16 cellular contexts compared by ENCODE assay signal in the genomic region with DNA sequence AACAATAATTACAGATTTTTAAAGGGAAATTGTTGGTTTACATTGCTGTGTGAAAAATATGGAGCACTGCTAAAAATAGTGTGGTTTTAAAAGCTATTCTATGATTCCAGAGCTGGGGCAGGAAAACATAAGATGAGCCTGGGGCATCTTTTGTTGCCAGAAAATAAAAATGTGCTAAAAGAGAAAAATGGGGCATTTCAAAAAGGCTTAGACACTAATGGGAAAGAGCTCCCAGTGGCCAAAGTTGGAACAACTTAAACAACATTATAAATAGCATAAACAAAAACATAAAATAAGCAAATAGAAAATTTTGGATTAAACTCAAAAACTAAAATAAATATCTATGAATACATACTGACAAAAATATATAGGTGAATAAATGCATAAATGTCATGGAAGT.
DNase-seq lines count a peak whose midpoint lies in the region; ATAC-seq, FAIRE-seq and TF ChIP-seq lines count a peak whose summit lies in the region.
"Had no signal": no experiment of that assay in that cellular context is flagged by ENCODE, and none has a peak within 500 bp of the region (broad histone marks: within the 10 kb centered on the region; RNA-seq: fewer than 3 reads in every experiment).

No MANE protein-coding gene starts in this region.

- no TSS peak for BruUV-seq in IMR-90 (replicated peaks; lab: Mats Ljungman, UMichigan)

- H3K9me3 ChIP-seq in IMR-90 (ENCODE audit: control insufficient read depth, insufficient read depth, low read length) (peaks cover under 1% of the 10 kb centered on the region; the same call in 1 of the 2 replicates), keratinocyte (ENCODE audit: control insufficient read depth, low read depth, low read length) (no peaks in the 10 kb centered on the region)
- H3K9me3 ChIP-seq: transverse colon had no signal

- H3K4me2 ChIP-seq in IMR-90 (ENCODE audit: low read depth, low read length) = no peak overlapping the region
- no peak overlapping the region for H3K4me2 ChIP-seq in keratinocyte (ENCODE audit: control insufficient read depth, extremely low read depth, insufficient read depth, low read depth, low read length)
- H3K4me2 ChIP-seq: BLaER1 treated with 17β-estradiol and CSF1 and Interleukin-3, amounts not matched to agents 10 nM and 100 nM had no signal

- no peak overlapping the region for H3K23ac ChIP-seq in IMR-90 (ENCODE audit: low read depth, low read length)

- H2BK15ac ChIP-seq in IMR-90 (ENCODE audit: low read depth, low read length) = no peak overlapping the region

- no peak overlapping the region for H3K27ac ChIP-seq in IMR-90 (ENCODE audit: insufficient read depth, low read length)
- no peak overlapping the region for H3K27ac ChIP-seq in keratinocyte (ENCODE audit: control insufficient read depth, insufficient read depth, low read length)
- H3K27ac ChIP-seq: BLaER1 treated with 17β-estradiol and CSF1 and Interleukin-3, amounts not matched to agents 10 nM and 100 nM; transverse colon had no signal

- H3K4me1 ChIP-seq in IMR-90 (ENCODE audit: control insufficient read depth, insufficient read depth, low read length) = no peaks in the 10 kb centered on the region
- no peaks in the 10 kb centered on the region for H3K4me1 ChIP-seq in keratinocyte (ENCODE audit: control insufficient read depth, extremely low read depth, insufficient read depth, low read length)
- H3K4me1 ChIP-seq: BLaER1 treated with 17β-estradiol and CSF1 and Interleukin-3, amounts not matched to agents 10 nM and 100 nM; transverse colon had no signal

- no peak for ATAC-seq in IMR-90 (ENCODE audit: low read depth)
- ATAC-seq in GM18858 (IDR thresholded peaks at IDR 0.05; ENCODE audit: unreplicated experiment) = no peak
- ATAC-seq in HG02759 (IDR thresholded peaks at IDR 0.05; ENCODE audit: unreplicated experiment) = no peak
- ATAC-seq: right cardiac atrium had no signal

- no peak overlapping the region for H2BK5ac ChIP-seq in IMR-90 (ENCODE audit: low read depth, low read length, poor library complexity, severe bottlenecking)

- no peak overlapping the region for H2AFZ ChIP-seq in IMR-90 (replicated peaks; ENCODE audit: low read length, poor library complexity)
- H2AFZ ChIP-seq in keratinocyte (ENCODE audit: control insufficient read depth, low read length) = no peak overlapping the region

- no peak overlapping the region for H2BK20ac ChIP-seq in IMR-90 (ENCODE audit: low read depth, low read length)

- H3K9ac ChIP-seq in IMR-90 (ENCODE audit: low read depth, low read length) (no peak overlapping the region), keratinocyte (ENCODE audit: control insufficient read depth, extremely low read depth, insufficient read depth, low read length) (no peak overlapping the region)
- H3K9ac ChIP-seq: BLaER1 treated with 17β-estradiol and CSF1 and Interleukin-3, amounts not matched to agents 10 nM and 100 nM had no signal

- H3K79me1 ChIP-seq in IMR-90 (ENCODE audit: low read depth in 1 of 2, low read length in 2 of 2) = no peaks in the 10 kb centered on the region

- H3K27me3 ChIP-seq in IMR-90 (ENCODE audit: control insufficient read depth, insufficient read depth, low read length) = no peaks in the 10 kb centered on the region
- H3K27me3 ChIP-seq in keratinocyte (ENCODE audit: control insufficient read depth, extremely low read depth, insufficient read depth, low read length) = no peaks in the 10 kb centered on the region
- H3K27me3 ChIP-seq: BLaER1 treated with 17β-estradiol and CSF1 and Interleukin-3, amounts not matched to agents 10 nM and 100 nM; transverse colon had no signal

- no peak overlapping the region for H3K4ac ChIP-seq in IMR-90 (ENCODE audit: low read depth, low read length)

- H3K36me3 ChIP-seq in IMR-90 (ENCODE audit: control insufficient read depth, insufficient read depth, low read length) = no peaks in the 10 kb centered on the region
- no peaks in the 10 kb centered on the region for H3K36me3 ChIP-seq in keratinocyte (ENCODE audit: control insufficient read depth in 2 of 2, extremely low read depth in 1 of 2, insufficient read depth in 2 of 2, low read length in 2 of 2)
- H3K36me3 ChIP-seq: BLaER1 treated with 17β-estradiol and CSF1 and Interleukin-3, amounts not matched to agents 10 nM and 100 nM; transverse colon had no signal

- H3K56ac ChIP-seq in IMR-90 (ENCODE audit: extremely low read depth, insufficient read depth, low read length) = no peak overlapping the region

- POLR2A ChIA-PET in IMR-90 (lab: Charles Lee; ENCODE audit: unreplicated experiment) = interaction anchor here (0.6 kb wide), 1 partner anchor 229 kb away, joined by 3 read pairs; no protein-coding TSS in a partner anchor

- H2BK120ac ChIP-seq in IMR-90 (ENCODE audit: low read depth, low read length) = no peak overlapping the region

- intact Hi-C loops in IMR-90 (cut with micrococcal nuclease) = no loop called here

- H3K14ac ChIP-seq in IMR-90 (replicated peaks; ENCODE audit: low read depth, low read length) = no peak overlapping the region

- H4K20me1 ChIP-seq in IMR-90 (ENCODE audit: insufficient read depth, low read length) = no peaks in the 10 kb centered on the region
- no peaks in the 10 kb centered on the region for H4K20me1 ChIP-seq in keratinocyte (ENCODE audit: control insufficient read depth, extremely low read depth, insufficient read depth, low read length)
- H4K20me1 ChIP-seq: BLaER1 treated with 17β-estradiol and CSF1 and Interleukin-3, amounts not matched to agents 10 nM and 100 nM had no signal

- no peak overlapping the region for H2AK5ac ChIP-seq in IMR-90 (ENCODE audit: low read depth, low read length)

- DNase-seq in AG09319 (ENCODE audit: extremely low read depth, low read depth) = no peak
- DNase-seq in IMR-90 = no peak
- DNase-seq in astrocyte of the spinal cord (ENCODE audit: low read depth, low spot score) = no peak
- DNase-seq in keratinocyte (ENCODE audit: low read depth, low spot score) = no peak
- DNase-seq in NOMO-1 treated with DMSO at 0.1 percent for 48 hours (lab: John Stamatoyannopoulos, UW; ENCODE audit: unreplicated experiment) = no peak
- no peak for DNase-seq in HK-2 (ENCODE audit: unreplicated experiment)
- DNase-seq: activated CD4-positive, alpha-beta memory T cell treated with anti-CD3 and anti-CD28 coated beads, Interleukin-2, amount 10 ng/mL, durations not matched to agents 7 days and 5 days; naive B cell; right cardiac atrium; SHP77 treated with DMSO at 0.1 percent for 48 hours; stimulated activated CD4-positive, alpha-beta T cell treated with anti-CD3 and anti-CD28 coated beads, Interleukin-2, amount 100 ng/mL, for 48 hours; T1000; transverse colon had no signal

- H4K8ac ChIP-seq in IMR-90 (ENCODE audit: low read depth in 2 of 2, low read length in 2 of 2) = no peak overlapping the region

- TF ChIP-seq POLR2A in IMR-90 (IDR thresholded peaks at IDR 0.05; ENCODE audit: low read depth, low read length) = no peak

- H3K9me1 ChIP-seq in IMR-90 (ENCODE audit: insufficient read depth, low read length) = no peaks in the 10 kb centered on the region
- H3K9me1 ChIP-seq in keratinocyte (ENCODE audit: control insufficient read depth, extremely low read depth, insufficient read depth, low read length) = no peaks in the 10 kb centered on the region

- no peaks in the 10 kb centered on the region for H3K79me2 ChIP-seq in keratinocyte (ENCODE audit: control insufficient read depth, insufficient read depth, low read length)

- TF ChIP-seq RAD21 in IMR-90 (IDR thresholded peaks at IDR 0.05; ENCODE audit: low read length) = no peak

- dilution Hi-C loops in IMR-90 (cut with HindIII; ENCODE audit: low sequenced_read_pairs, unreplicated experiment) (no loop called here), keratinocyte (cut with MboI; ENCODE audit: extremely low pct_ligation_motif_present, low sequenced_read_pairs) (no loop called here)

- H4K91ac ChIP-seq in IMR-90 (ENCODE audit: insufficient read depth, low read depth, low read length) = no peak overlapping the region

- H3K4me3 ChIP-seq in IMR-90 (ENCODE audit: insufficient read depth, low read depth, low read length) (no peak overlapping the region), astrocyte of the spinal cord (ENCODE audit: low read depth, low read length) (no peak overlapping the region), keratinocyte (ENCODE audit: control insufficient read depth in 2 of 3, extremely low read depth in 1 of 3, insufficient read depth in 2 of 3, low read depth in 1 of 3, low read length in 3 of 3) (no peak overlapping the region)
- H3K4me3 ChIP-seq: BLaER1 treated with 17β-estradiol and CSF1 and Interleukin-3, amounts not matched to agents 10 nM and 100 nM; transverse colon had no signal

- no peak overlapping the region for H4K5ac ChIP-seq in IMR-90 (ENCODE audit: low read depth, low read length)

- FAIRE-seq in keratinocyte (lab: Jason Lieb, UNC) = no peak

- CTCF ChIA-PET in IMR-90 (lab: Yijun Ruan, JAX) = interaction anchor here (0.7 to 1.1 kb wide), 2 partner anchors 13 to 14 kb away, joined by 3 to 4 read pairs; no protein-coding TSS in a partner anchor

- peak; percentile 5 for TF ChIP-seq CTCF in AG09319 (IDR thresholded peaks at IDR 0.05; ENCODE audit: low read depth, low read length)
- peak; percentile 21; the same call in 1 of the 2 replicates for TF ChIP-seq CTCF in IMR-90 (conservative IDR thresholded peaks at IDR 0.05; ENCODE audit: low read depth, low read length)
- TF ChIP-seq CTCF in astrocyte of the spinal cord (IDR thresholded peaks at IDR 0.05; ENCODE audit: low read depth, low read length) = peak; percentile 27
- TF ChIP-seq CTCF in keratinocyte (optimal IDR thresholded peaks at IDR 0.05 in 1 of 3, IDR thresholded peaks at IDR 0.05 in 1 of 3, conservative IDR thresholded peaks at IDR 0.05 in 1 of 3; ENCODE audit: extremely low read depth in 1 of 3, insufficient read depth in 2 of 3, low read length in 3 of 3) = peak in 2 of 3 experiments; percentile 13 to 21

- no peak overlapping the region for H3K18ac ChIP-seq in IMR-90 (ENCODE audit: low read depth, low read length)

- no peak overlapping the region for H2AK9ac ChIP-seq in IMR-90 (replicated peaks; ENCODE audit: low read depth, low read length, poor library complexity)

- in situ Hi-C loops in IMR-90 (cut with MboI; ENCODE audit: low sequenced_read_pairs) (no loop called here), astrocyte of the spinal cord (cut with HindIII; ENCODE audit: low sequenced_read_pairs) (no loop called here)

TF ChIP-seq in IMR-90, 13 proteins besides CTCF, POLR2A, EP300 and RAD21 (continues in another document):
- TF ChIP-seq BHLHE40 (IDR thresholded peaks at IDR 0.05; ENCODE audit: low read depth, low read length) (no peak), FOS (IDR thresholded peaks at IDR 0.05; ENCODE audit: low read depth, low read length) (no peak), MAFK (IDR thresholded peaks at IDR 0.05; ENCODE audit: low read depth, low read length) (no peak), CEBPB (IDR thresholded peaks at IDR 0.05; ENCODE audit: low read depth, low read length) (no peak), SMC3 (IDR thresholded peaks at IDR 0.05; ENCODE audit: low read depth, low read length) (no peak)
